ENCODE assay signal across 9 cellular contexts in genomic region chr13:99282264-99283231, GRCh38. TPM values are rescaled to one million over a fixed set of nuclear protein-coding genes. Genes with fewer than 3 reads are reported as not detected.
A peak's percentile ranks its signal among the peaks of the same experiment; 100 is the strongest.
DNase-seq lines count a peak whose midpoint lies in the region; ATAC-seq and TF ChIP-seq lines count a peak whose summit lies in the region.
"Had no signal": no experiment of that assay in that cellular context is flagged by ENCODE, and none has a peak within 500 bp of the region (broad histone marks: within the 10 kb centered on the region; RNA-seq: fewer than 3 reads in every experiment).

No MANE protein-coding gene starts in this region.

- H3K4me3 ChIP-seq in HCT116 (replicated peaks in 1 of 2; ENCODE audit: low read depth in 1 of 2, low read length in 2 of 2) = no peak overlapping the region
- H3K4me3 ChIP-seq in OCI-LY3 (ENCODE audit: low read length) = peak overlapping the region; percentile 44

- H3K4me1 Mint-ChIP-seq in naive B cell (peaks cover 70 to 96% (median 92%) of the 10 kb centered on the region in 3 donors), HFFc6 (ENCODE audit: low read depth) (peaks cover 40% of the 10 kb centered on the region)

- no peak for TF ChIP-seq CTCF in HCT116 (IDR thresholded peaks at IDR 0.05 in 2 of 3, conservative IDR thresholded peaks at IDR 0.05 in 1 of 3; ENCODE audit: borderline replicate concordance in 1 of 3, insufficient read depth in 1 of 3, low read depth in 2 of 3, low read length in 2 of 3)
- no peak for TF ChIP-seq CTCF in OCI-LY3 (IDR thresholded peaks at IDR 0.05; ENCODE audit: low read depth, low read length)
- no peak for TF ChIP-seq CTCF in HFFc6 (IDR thresholded peaks at IDR 0.05)

- no peaks in the 10 kb centered on the region for H3K4me1 ChIP-seq in HCT116 (ENCODE audit: control insufficient read depth in 1 of 2, insufficient read depth in 2 of 2, low read length in 2 of 2)
- H3K4me1 ChIP-seq in OCI-LY3 (ENCODE audit: low read length) = peaks cover 50% of the 10 kb centered on the region

- H3K9me3 ChIP-seq in HCT116 (ENCODE audit: control insufficient read depth in 1 of 2, insufficient read depth in 1 of 2, low read depth in 1 of 2, low read length in 2 of 2) (no peaks in the 10 kb centered on the region), OCI-LY3 (ENCODE audit: insufficient read depth, low read length) (no peaks in the 10 kb centered on the region)

- H3K27ac Mint-ChIP-seq in naive B cell (peak overlapping the region; percentile 96 to 98 (median 98)), HFFc6 (no peak overlapping the region)

- DNase-seq in HCT116 (ENCODE audit: low read depth, low spot score) = no peak
- peak; percentile 74 for DNase-seq in naive B cell
- no peak for DNase-seq in stimulated activated CD4-positive, alpha-beta T cell treated with anti-CD3 and anti-CD28 coated beads, Interleukin-4, amount 100 ng/mL, for 4 hours
- DNase-seq in HFFc6 = no peak
- DNase-seq in ecto neural progenitor cell (ENCODE audit: low spot score) = no peak
- no peak for DNase-seq in activated CD4-positive, alpha-beta T cell treated with anti-CD3 and anti-CD28 coated beads for 1 hour

- CTCF ChIA-PET in HCT116 (lab: Charles Lee) = interaction anchor here (1.5 to 1.7 kb wide), 2 partner anchors 13 to 17 kb away, joined by 5 read pairs; no protein-coding TSS in a partner anchor

- no peaks in the 10 kb centered on the region for H4K20me1 ChIP-seq in HCT116 (ENCODE audit: insufficient read depth)
- peaks cover 5% of the 10 kb centered on the region for H4K20me1 ChIP-seq in OCI-LY3 (ENCODE audit: insufficient read depth, low read length)

- BruUV-seq in HCT116 (replicated peaks; lab: Mats Ljungman, UMichigan) = TSS peak; percentile 15

- H3K4me2 ChIP-seq in HCT116 (ENCODE audit: low read length) (no peak overlapping the region), OCI-LY3 (ENCODE audit: low read length) (peak overlapping the region; percentile 70)

- no peaks in the 10 kb centered on the region for H3K27me3 Mint-ChIP-seq in naive B cell
- H3K27me3 Mint-ChIP-seq in HFFc6 (ENCODE audit: insufficient read depth) = no peaks in the 10 kb centered on the region; the same call in 1 of the 2 replicates

- ATAC-seq in GM18520 (IDR thresholded peaks at IDR 0.05; ENCODE audit: unreplicated experiment) (peak; percentile 55), HCT116 (no peak), naive B cell (ENCODE audit: low read depth in 2 of 2) (peak; percentile 67 to 71)

- no peak for TF ChIP-seq POLR2A in HCT116 (IDR thresholded peaks at IDR 0.05; ENCODE audit: borderline replicate concordance, extremely low read depth, insufficient read depth, insufficient read length)

- no peaks in the 10 kb centered on the region for H3K9me2 ChIP-seq in HCT116 (ENCODE audit: insufficient read depth)

- H3K9me3 Mint-ChIP-seq in naive B cell (no peaks in the 10 kb centered on the region), HFFc6 (no peaks in the 10 kb centered on the region)

- peaks cover 18% of the 10 kb centered on the region; the same call in 1 of the 2 replicates for H3K79me2 ChIP-seq in HCT116 (ENCODE audit: insufficient read depth, low read length)
- H3K79me2 ChIP-seq in OCI-LY3 (ENCODE audit: low read length) = no peaks in the 10 kb centered on the region

- POLR2A ChIA-PET in HCT116 (lab: Charles Lee) = no interaction called here

- TF ChIP-seq RAD21 in HCT116 (IDR thresholded peaks at IDR 0.05; ENCODE audit: low read depth) = no peak

- no peaks in the 10 kb centered on the region for H3K27me3 ChIP-seq in HCT116 (ENCODE audit: insufficient read depth, low read length)
- H3K27me3 ChIP-seq in OCI-LY3 (ENCODE audit: low read depth, low read length) = peaks cover 16% of the 10 kb centered on the region

- H3K9ac ChIP-seq in HCT116 (ENCODE audit: low read length) = no peak overlapping the region
- peak overlapping the region; percentile 17; the same call in 1 of the 2 replicates for H3K9ac ChIP-seq in OCI-LY3 (ENCODE audit: low read length)

- H3K36me3 Mint-ChIP-seq in naive B cell = peaks cover 12 to 18% of the 10 kb centered on the region in 2 donors
- H3K36me3 Mint-ChIP-seq in HFFc6 (ENCODE audit: low read depth) = no peaks in the 10 kb centered on the region

- intact Hi-C loops in HCT116 (cut with micrococcal nuclease) = no loop called here

- H3K36me3 ChIP-seq in HCT116 (ENCODE audit: control insufficient read depth in 1 of 2, insufficient read depth in 2 of 2, low read length in 2 of 2) (no peaks in the 10 kb centered on the region), OCI-LY3 (replicated peaks; ENCODE audit: low read depth, low read length) (peaks cover 14% of the 10 kb centered on the region)

- H3K27ac ChIP-seq in HCT116 (ENCODE audit: low read depth, low read length) = no peak overlapping the region
- peak overlapping the region; percentile 83 for H3K27ac ChIP-seq in OCI-LY3 (ENCODE audit: low read length)

- H3K4me3 Mint-ChIP-seq in naive B cell (peak overlapping the region; percentile 59 to 85 (median 76)), HFFc6 (no peak overlapping the region)

- H2AFZ ChIP-seq in HCT116 (ENCODE audit: low read depth, low read length, poor library complexity, severe bottlenecking) = no peak overlapping the region
- H2AFZ ChIP-seq in OCI-LY3 (ENCODE audit: low read depth, low read length) = no peak overlapping the region

- RAD21 ChIA-PET in HCT116 (lab: Charles Lee; ENCODE audit: low non-redundant PET in 1 of 2, low total read pairs in 2 of 2, uncharacterized antibody in 2 of 2, unreplicated experiment in 2 of 2) = no interaction called here

TF ChIP-seq in HCT116, 20 proteins besides CTCF, POLR2A, EP300 and RAD21:
- TF ChIP-seq YY1 (IDR thresholded peaks at IDR 0.05; ENCODE audit: extremely low read depth, insufficient replicate concordance, low read depth, low read length) (no peak), ZFX (IDR thresholded peaks at IDR 0.05) (no peak), FOSL1 (IDR thresholded peaks at IDR 0.05; ENCODE audit: low read depth) (no peak), MAX (IDR thresholded peaks at IDR 0.05) (no peak), SIN3A (IDR thresholded peaks at IDR 0.05; ENCODE audit: low read depth) (no peak), SP1 (IDR thresholded peaks at IDR 0.05; ENCODE audit: low read depth) (no peak), CBX3 (IDR thresholded peaks at IDR 0.05; ENCODE audit: low read depth) (no peak), ATF3 (IDR thresholded peaks at IDR 0.05) (no peak), TCF7L2 (IDR thresholded peaks at IDR 0.05; ENCODE audit: borderline replicate concordance, extremely low read depth, insufficient read depth, insufficient read length) (no peak), EGR1 (IDR thresholded peaks at IDR 0.05; ENCODE audit: low read depth) (no peak), POLR2AphosphoS5 (IDR thresholded peaks at IDR 0.05; ENCODE audit: low read depth, low read length) (no peak), ELF1 (IDR thresholded peaks at IDR 0.05; ENCODE audit: borderline replicate concordance, low read depth) (no peak), JUND (IDR thresholded peaks at IDR 0.05) (no peak), SRF (IDR thresholded peaks at IDR 0.05; ENCODE audit: low read depth) (no peak), ZBTB33 (IDR thresholded peaks at IDR 0.05; ENCODE audit: extremely low read depth, insufficient replicate concordance, low read length) (no peak), EZH2 (IDR thresholded peaks at IDR 0.05) (no peak), ZNF274 (IDR thresholded peaks at IDR 0.05; ENCODE audit: low read depth, low read length) (no peak)

RNA-seq across cellular contexts. Expression of gene GPR18, which starts 24.4 kb away (rescaled TPM):
- not detected for total RNA-seq in HCT116 (2021; ENCODE audit: unreplicated experiment)
- polyA plus RNA-seq in HCT116 (2012) = 0.05 and 0.09 TPM in 2 replicates
- 100 to 1,000 TPM in 5 of 6 donors, 10 to 100 TPM in 1; 70.6 to 229 (median 135) TPM for polyA plus RNA-seq in naive B cell (ENCODE audit: low read depth in 6 of 6)
- not detected for total RNA-seq in HFFc6 (2021; fragmentation: NEBNext Ultra II Directional; extraction: Animal tissue kit (Norgen Biotek cat#: 25700))
- total RNA-seq: epithelial cell of proximal tubule had no signal

RNA-seq across cellular contexts. Expression of gene GPR183, which starts 24.7 kb away (rescaled TPM):
- total RNA-seq in HCT116 (2021; ENCODE audit: unreplicated experiment) = 0.30 TPM
- 0.13 and 0.19 TPM in 2 replicates for polyA plus RNA-seq in HCT116 (2012)
- polyA plus RNA-seq in naive B cell (ENCODE audit: low read depth in 6 of 6) = 100 to 1,000 TPM in 5 of 6 donors, 10 to 100 TPM in 1; 98.3 to 487 (median 158) TPM
- under 1 TPM in 1 of 6 experiments, not detected in 5; 0.17 TPM for total RNA-seq in HFFc6 (2021; fragmentation: NEBNext Ultra II Directional; extraction: Animal tissue kit (Norgen Biotek cat#: 25700))
